Comparison of ENCODE assay signal across 19 cellular contexts in the genomic region with DNA sequence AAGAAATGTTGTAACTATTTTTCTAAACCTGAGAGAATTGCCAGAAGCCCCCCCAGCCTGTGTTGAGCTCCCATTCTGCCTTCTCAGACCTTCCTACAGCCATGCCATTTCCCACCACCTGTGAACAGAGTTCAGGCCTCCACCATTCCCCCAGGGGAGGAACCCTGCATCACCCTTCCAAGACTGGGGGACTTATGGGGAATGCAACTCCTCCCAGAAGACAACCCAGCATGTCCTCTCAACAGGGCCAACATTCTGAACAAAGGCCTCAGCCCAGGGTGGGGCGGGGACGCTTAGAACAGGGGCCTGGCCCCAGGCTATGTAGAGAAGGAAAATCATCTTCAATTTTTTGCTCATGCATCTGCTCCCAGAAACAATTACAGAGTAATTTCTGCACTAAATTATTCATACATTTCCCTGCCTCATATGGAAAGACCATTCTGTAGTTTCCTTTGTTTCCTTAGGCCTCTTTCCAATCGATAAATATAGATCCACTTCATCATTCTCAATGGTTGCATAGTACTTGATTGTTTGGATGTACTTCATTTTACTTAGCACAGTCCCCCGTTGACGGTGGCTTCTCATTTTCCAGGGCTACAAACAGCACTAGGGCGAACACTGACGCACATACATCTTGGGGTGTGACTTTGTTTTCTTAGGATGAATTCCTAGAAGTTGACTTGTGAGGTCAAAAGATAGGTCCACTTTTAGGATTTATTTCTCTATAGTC. TPM values are rescaled to one million over a fixed set of nuclear protein-coding genes. Genes with fewer than 3 reads are reported as not detected.
DNase-seq lines count a peak whose midpoint lies in the region; ATAC-seq and TF ChIP-seq lines count a peak whose summit lies in the region.
"Had no signal": no experiment of that assay in that cellular context is flagged by ENCODE, and none has a peak within 500 bp of the region (broad histone marks: within the 10 kb centered on the region; RNA-seq: fewer than 3 reads in every experiment).

No MANE protein-coding gene starts in this region.

- H3K4me3 Mint-ChIP-seq in mesothelial cell of epicardium = no peak overlapping the region
- H3K4me3 Mint-ChIP-seq: activated CD8-positive, alpha-beta T cell treated with anti-CD3 and anti-CD28 coated beads for 36 hours; activated T-cell treated with anti-CD3 and anti-CD28 coated beads, Interleukin-2, amount 50 U/mL, for 72 hours; CD4-positive, alpha-beta memory T cell; stimulated activated memory B cell treated with anti-CD40 and anti-IgM and Interleukin-4, amounts not matched to agents 10 μg/mL and 1 μg/mL and 100 μg/mL, for 72 hours; T-cell had no signal

- H3K36me3 ChIP-seq in ascending aorta = no peaks in the 10 kb centered on the region
- H3K36me3 ChIP-seq in esophagus muscularis mucosa = no peaks in the 10 kb centered on the region
- H3K36me3 ChIP-seq: brain microvascular endothelial cell, esophagus squamous epithelium, upper lobe of left lung had no signal

- no peaks in the 10 kb centered on the region for H3K9me3 ChIP-seq in right cardiac atrium (ENCODE audit: control insufficient read depth, low read length)
- H3K9me3 ChIP-seq in ascending aorta = no peaks in the 10 kb centered on the region
- no peaks in the 10 kb centered on the region for H3K9me3 ChIP-seq in esophagus muscularis mucosa
- H3K9me3 ChIP-seq: esophagus squamous epithelium, upper lobe of left lung had no signal

- H3K27ac ChIP-seq in right cardiac atrium (ENCODE audit: low read length) (no peak overlapping the region), ascending aorta (peak overlapping the region; percentile 46 to 75), esophagus muscularis mucosa (replicated peaks in 1 of 4) (no peak overlapping the region)
- H3K27ac ChIP-seq: brain microvascular endothelial cell, upper lobe of left lung had no signal

- H3K27ac Mint-ChIP-seq in mesothelial cell of epicardium = peak overlapping the region; percentile 66
- H3K27ac Mint-ChIP-seq: activated CD8-positive, alpha-beta T cell treated with anti-CD3 and anti-CD28 coated beads for 36 hours had no signal

- WGBS in right cardiac atrium = 72% methylated on average over 7 of the region's 7 CpGs
- WGBS in esophagus muscularis mucosa = 80% methylated on average over 7 of the region's 7 CpGs

- peak; percentile 3 to 62 for ATAC-seq in right cardiac atrium
- no peak for ATAC-seq in left ventricle myocardium superior
- no peak for ATAC-seq in HG02938 (IDR thresholded peaks at IDR 0.05; ENCODE audit: unreplicated experiment)
- ATAC-seq: activated CD8-positive, alpha-beta T cell treated with anti-CD3 and anti-CD28 coated beads for 36 hours; activated T-cell treated with anti-CD3 and anti-CD28 coated beads, Interleukin-2, amount 50 U/mL, for 72 hours; T-cell had no signal

- no peak overlapping the region for H3K4me3 ChIP-seq in right cardiac atrium (ENCODE audit: low read length)
- no peak overlapping the region for H3K4me3 ChIP-seq in ascending aorta
- H3K4me3 ChIP-seq in esophagus muscularis mucosa = no peak overlapping the region
- H3K4me3 ChIP-seq: esophagus squamous epithelium, upper lobe of left lung had no signal

- intact Hi-C loops in right cardiac atrium (cut with DNase I) (no loop called here), left ventricle myocardium superior (cut with micrococcal nuclease) (no loop called here), ascending aorta (cut with DNase I) (no loop called here), esophagus muscularis mucosa (cut with DNase I) (no loop called here)

- TF ChIP-seq EP300 in esophagus muscularis mucosa (IDR thresholded peaks at IDR 0.05) = no peak

- H3K27me3 ChIP-seq in right cardiac atrium (ENCODE audit: control insufficient read depth, insufficient read depth) (no peaks in the 10 kb centered on the region), ascending aorta (no peaks in the 10 kb centered on the region), esophagus muscularis mucosa (no peaks in the 10 kb centered on the region)
- H3K27me3 ChIP-seq: brain microvascular endothelial cell, esophagus squamous epithelium, upper lobe of left lung had no signal

- no peaks in the 10 kb centered on the region for H3K36me3 Mint-ChIP-seq in mesothelial cell of epicardium
- H3K36me3 Mint-ChIP-seq: CD4-positive, alpha-beta memory T cell; stimulated activated memory B cell treated with anti-CD40 and anti-IgM and Interleukin-4, amounts not matched to agents 10 μg/mL and 1 μg/mL and 100 μg/mL, for 72 hours; T-cell had no signal

- no peaks in the 10 kb centered on the region for H3K9me3 Mint-ChIP-seq in mesothelial cell of epicardium
- H3K9me3 Mint-ChIP-seq: activated CD8-positive, alpha-beta T cell treated with anti-CD3 and anti-CD28 coated beads for 36 hours; activated T-cell treated with anti-CD3 and anti-CD28 coated beads, Interleukin-2, amount 50 U/mL, for 72 hours; CD4-positive, alpha-beta memory T cell; stimulated activated memory B cell treated with anti-CD40 and anti-IgM and Interleukin-4, amounts not matched to agents 10 μg/mL and 1 μg/mL and 100 μg/mL, for 72 hours; T-cell had no signal

- TF ChIP-seq CTCF in ascending aorta (IDR thresholded peaks at IDR 0.05) (no peak), mesothelial cell of epicardium (IDR thresholded peaks at IDR 0.05; ENCODE audit: unreplicated experiment) (no peak), esophagus muscularis mucosa (IDR thresholded peaks at IDR 0.05) (no peak)

- no peak for TF ChIP-seq POLR2A in esophagus muscularis mucosa (IDR thresholded peaks at IDR 0.05; ENCODE audit: low read depth)

- DNase-seq in right cardiac atrium (no peak), left ventricle myocardium superior (no peak), ascending aorta (ENCODE audit: low spot score in 2 of 2) (no peak), mesothelial cell of epicardium (ENCODE audit: low spot score in 2 of 2, unreplicated experiment in 2 of 2) (no peak), ureter (ENCODE audit: low spot score) (peak; percentile 32), HUDEP-2 (lab: John Stamatoyannopoulos, UW; ENCODE audit: unreplicated experiment in 76 of 76) (no peak), esophagus muscularis mucosa (ENCODE audit: extremely low spot score) (no peak)
- DNase-seq: activated CD8-positive, alpha-beta T cell treated with anti-CD3 and anti-CD28 coated beads for 36 hours; activated T-cell treated with anti-CD3 and anti-CD28 coated beads, Interleukin-2, amount 50 U/mL, for 72 hours; brain microvascular endothelial cell; CD4-positive, alpha-beta memory T cell; DMS79; esophagus squamous epithelium; NCI-H1105 treated with DMSO at 0.1 percent for 48 hours; NCI-H2227 treated with DMSO at 0.1 percent for 48 hours; T-cell had no signal

- H3K4me1 ChIP-seq in right cardiac atrium (ENCODE audit: control insufficient read depth, insufficient read depth, low read length) = peaks cover 21% of the 10 kb centered on the region
- peaks cover 11 to 29% of the 10 kb centered on the region in 2 donors for H3K4me1 ChIP-seq in ascending aorta
- H3K4me1 ChIP-seq in esophagus muscularis mucosa = peaks cover 13 to 30% (median 21%) of the 10 kb centered on the region in 4 donors

- H3K4me1 Mint-ChIP-seq in mesothelial cell of epicardium = peaks cover 38% of the 10 kb centered on the region

- H3K27me3 Mint-ChIP-seq in mesothelial cell of epicardium (ENCODE audit: low read depth) = no peaks in the 10 kb centered on the region
- H3K27me3 Mint-ChIP-seq: activated CD8-positive, alpha-beta T cell treated with anti-CD3 and anti-CD28 coated beads for 36 hours; CD4-positive, alpha-beta memory T cell; stimulated activated memory B cell treated with anti-CD40 and anti-IgM and Interleukin-4, amounts not matched to agents 10 μg/mL and 1 μg/mL and 100 μg/mL, for 72 hours; T-cell had no signal

RNA-seq across cellular contexts. Expression of a gene that starts 27.1 kb away (rescaled TPM):
- 10 to 100 TPM; 16.6 to 17.3 (median 17.0) TPM for total RNA-seq in right cardiac atrium
- 9.4 TPM for polyA plus RNA-seq in right cardiac atrium
- 16.3 TPM for total RNA-seq in left ventricle myocardium superior
- total RNA-seq in ascending aorta = 7.2 TPM
- total RNA-seq in mesothelial cell of epicardium = 24.3 to 24.5 TPM (median 24.4 TPM) in 3 replicates
- total RNA-seq in ureter = 22.8 TPM
- total RNA-seq in esophagus muscularis mucosa = 10 to 100 TPM; 17.8 to 22.6 (median 19.6) TPM

Comparison
In these comparisons a context has a peak if more than half of its experiments do, and no peak if none do; other contexts are left out.
1. ATAC-seq: peak in right cardiac atrium (2 of 2); none in left ventricle myocardium superior (single experiment) and HG02938 (single experiment).
2. H3K27ac ChIP-seq: peak in ascending aorta (2 of 2); none in right cardiac atrium (single experiment) and esophagus muscularis mucosa (0 of 4).